1 cellular context compared by ENCODE assay signal in the genomic region with DNA sequence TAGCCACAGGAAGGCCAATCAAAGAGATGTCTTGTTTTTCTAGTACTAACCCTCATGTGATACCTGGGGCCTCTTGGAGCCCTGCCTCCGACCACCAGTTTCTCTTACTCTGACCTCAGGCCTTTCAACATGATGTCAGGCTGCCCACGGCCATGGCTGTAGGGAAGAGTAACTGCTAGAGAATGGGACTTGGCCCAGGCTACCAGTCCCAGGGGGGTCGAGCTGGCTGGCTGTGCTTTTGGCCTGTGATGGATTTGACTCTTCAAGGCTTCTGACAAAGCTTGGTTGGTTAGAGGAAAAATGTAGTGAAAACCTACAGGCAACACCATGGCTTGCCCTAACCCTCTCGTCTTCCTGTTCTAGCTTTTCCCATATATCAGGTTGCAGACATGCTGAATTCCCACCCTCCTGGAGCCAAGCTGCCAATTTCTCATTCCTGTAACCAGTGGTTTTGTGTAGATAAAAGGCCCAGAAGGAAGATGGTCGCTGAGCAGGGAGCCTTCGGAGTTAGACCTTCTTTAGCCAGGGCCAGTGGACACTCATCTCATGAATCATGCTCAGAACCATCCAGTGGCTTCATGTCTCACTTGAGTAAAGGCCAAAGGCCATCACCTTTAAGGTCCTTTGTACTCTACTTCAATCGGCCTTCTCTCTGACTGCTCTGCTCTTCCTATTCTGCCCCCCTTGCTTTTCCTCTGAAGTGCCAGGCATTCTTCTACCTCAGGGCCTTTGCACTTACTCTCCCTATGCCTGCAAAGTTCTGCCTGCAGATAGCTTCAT.
TF ChIP-seq lines count a peak whose summit lies in the region.

No MANE protein-coding gene starts in this region.

TF ChIP-seq in HepG2, 621 proteins besides CTCF, POLR2A, EP300 and RAD21:
- TF ChIP-seq TGIF2 (CRISPR knock-in tag; IDR thresholded peaks at IDR 0.05) (no peak), ZFP36 (IDR thresholded peaks at IDR 0.05; ENCODE audit: borderline replicate concordance, low read depth, low read length, partially characterized antibody) (no peak), SMAD9 (CRISPR knock-in tag; IDR thresholded peaks at IDR 0.05) (no peak), ZNF124 (CRISPR knock-in tag; IDR thresholded peaks at IDR 0.05) (no peak), ZSCAN31 (CRISPR knock-in tag; IDR thresholded peaks at IDR 0.05; ENCODE audit: low read depth) (no peak), NR2F1 (CRISPR knock-in tag; IDR thresholded peaks at IDR 0.05) (peak in 1 of 2 experiments; percentile 87; a peak in 2 of 4 replicates), NR2F6 (IDR thresholded peaks at IDR 0.05) (peak; percentile 63), NR2F6 (CRISPR knock-in tag; IDR thresholded peaks at IDR 0.05) (peak; percentile 38; the same call in 1 of the 2 replicates), REXO4 (CRISPR knock-in tag; IDR thresholded peaks at IDR 0.05; ENCODE audit: borderline replicate concordance) (no peak), DPF2 (CRISPR knock-in tag; IDR thresholded peaks at IDR 0.05; ENCODE audit: borderline replicate concordance, low read depth) (no peak), ZBTB21 (CRISPR knock-in tag; IDR thresholded peaks at IDR 0.05) (no peak), SMYD3 (CRISPR knock-in tag; IDR thresholded peaks at IDR 0.05) (no peak), JDP2 (CRISPR knock-in tag; IDR thresholded peaks at IDR 0.05; ENCODE audit: borderline replicate concordance) (no peak), KAT7 (CRISPR knock-in tag; IDR thresholded peaks at IDR 0.05; ENCODE audit: borderline replicate concordance) (no peak), MBNL3 (CRISPR knock-in tag; conservative IDR thresholded peaks at IDR 0.05) (no peak), FOSL2 (CRISPR knock-in tag; IDR thresholded peaks at IDR 0.05) (peak; percentile 43), NR2F2 (IDR thresholded peaks at IDR 0.05; ENCODE audit: borderline replicate concordance, low read depth) (peak; percentile 52; the same call in 1 of the 2 replicates), ZMYM3 (CRISPR knock-in tag; IDR thresholded peaks at IDR 0.05) (peak; percentile 59; the same call in 1 of the 2 replicates), ZMYM2 (CRISPR knock-in tag; IDR thresholded peaks at IDR 0.05) (0 out of 2 replicates have a peak, but pooled peaks have one; percentile 24), MAFF (IDR thresholded peaks at IDR 0.05; ENCODE audit: low read depth, low read length) (no peak), ZNF768 (CRISPR knock-in tag; IDR thresholded peaks at IDR 0.05) (no peak), TEAD3 (CRISPR knock-in tag; optimal IDR thresholded peaks at IDR 0.05; ENCODE audit: borderline replicate concordance) (peak; percentile 24), KDM1A (CRISPR knock-in tag; IDR thresholded peaks at IDR 0.05) (peak; percentile 62; the same call in 1 of the 2 replicates), REPIN1 (CRISPR knock-in tag; IDR thresholded peaks at IDR 0.05; ENCODE audit: borderline replicate concordance, low read depth) (no peak)
- TF ChIP-seq, protein P1, sequence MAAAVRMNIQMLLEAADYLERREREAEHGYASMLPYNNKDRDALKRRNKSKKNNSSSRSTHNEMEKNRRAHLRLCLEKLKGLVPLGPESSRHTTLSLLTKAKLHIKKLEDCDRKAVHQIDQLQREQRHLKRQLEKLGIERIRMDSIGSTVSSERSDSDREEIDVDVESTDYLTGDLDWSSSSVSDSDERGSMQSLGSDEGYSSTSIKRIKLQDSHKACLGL (CRISPR knock-in tag; IDR thresholded peaks at IDR 0.05): no peak
- TF ChIP-seq, protein P2, sequence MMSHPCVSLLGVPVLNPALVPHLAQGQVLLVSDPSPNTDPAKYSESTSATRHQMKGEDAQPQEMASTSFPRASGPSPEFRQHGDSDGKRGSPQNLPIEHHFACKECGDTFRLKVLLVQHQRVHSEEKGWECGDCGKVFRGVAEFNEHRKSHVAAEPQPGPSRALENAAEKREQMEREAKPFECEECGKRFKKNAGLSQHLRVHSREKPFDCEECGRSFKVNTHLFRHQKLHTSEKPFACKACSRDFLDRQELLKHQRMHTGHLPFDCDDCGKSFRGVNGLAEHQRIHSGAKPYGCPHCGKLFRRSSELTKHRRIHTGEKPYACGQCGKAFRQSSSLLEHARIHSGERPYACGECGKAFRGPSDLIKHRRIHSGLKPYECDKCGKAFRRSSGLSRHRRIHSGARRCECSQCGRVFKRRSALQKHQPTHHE (CRISPR knock-in tag; IDR thresholded peaks at IDR 0.05; ENCODE audit: borderline replicate concordance): no peak
- TF ChIP-seq, protein P3, sequence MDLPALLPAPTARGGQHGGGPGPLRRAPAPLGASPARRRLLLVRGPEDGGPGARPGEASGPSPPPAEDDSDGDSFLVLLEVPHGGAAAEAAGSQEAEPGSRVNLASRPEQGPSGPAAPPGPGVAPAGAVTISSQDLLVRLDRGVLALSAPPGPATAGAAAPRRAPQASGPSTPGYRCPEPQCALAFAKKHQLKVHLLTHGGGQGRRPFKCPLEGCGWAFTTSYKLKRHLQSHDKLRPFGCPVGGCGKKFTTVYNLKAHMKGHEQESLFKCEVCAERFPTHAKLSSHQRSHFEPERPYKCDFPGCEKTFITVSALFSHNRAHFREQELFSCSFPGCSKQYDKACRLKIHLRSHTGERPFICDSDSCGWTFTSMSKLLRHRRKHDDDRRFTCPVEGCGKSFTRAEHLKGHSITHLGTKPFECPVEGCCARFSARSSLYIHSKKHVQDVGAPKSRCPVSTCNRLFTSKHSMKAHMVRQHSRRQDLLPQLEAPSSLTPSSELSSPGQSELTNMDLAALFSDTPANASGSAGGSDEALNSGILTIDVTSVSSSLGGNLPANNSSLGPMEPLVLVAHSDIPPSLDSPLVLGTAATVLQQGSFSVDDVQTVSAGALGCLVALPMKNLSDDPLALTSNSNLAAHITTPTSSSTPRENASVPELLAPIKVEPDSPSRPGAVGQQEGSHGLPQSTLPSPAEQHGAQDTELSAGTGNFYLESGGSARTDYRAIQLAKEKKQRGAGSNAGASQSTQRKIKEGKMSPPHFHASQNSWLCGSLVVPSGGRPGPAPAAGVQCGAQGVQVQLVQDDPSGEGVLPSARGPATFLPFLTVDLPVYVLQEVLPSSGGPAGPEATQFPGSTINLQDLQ (CRISPR knock-in tag; IDR thresholded peaks at IDR 0.05): no peak
- TF ChIP-seq, protein P4, sequence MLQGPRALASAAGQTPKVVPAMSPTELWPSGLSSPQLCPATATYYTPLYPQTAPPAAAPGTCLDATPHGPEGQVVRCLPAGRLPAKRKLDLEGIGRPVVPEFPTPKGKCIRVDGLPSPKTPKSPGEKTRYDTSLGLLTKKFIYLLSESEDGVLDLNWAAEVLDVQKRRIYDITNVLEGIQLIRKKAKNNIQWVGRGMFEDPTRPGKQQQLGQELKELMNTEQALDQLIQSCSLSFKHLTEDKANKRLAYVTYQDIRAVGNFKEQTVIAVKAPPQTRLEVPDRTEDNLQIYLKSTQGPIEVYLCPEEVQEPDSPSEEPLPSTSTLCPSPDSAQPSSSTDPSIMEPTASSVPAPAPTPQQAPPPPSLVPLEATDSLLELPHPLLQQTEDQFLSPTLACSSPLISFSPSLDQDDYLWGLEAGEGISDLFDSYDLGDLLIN (CRISPR knock-in tag; IDR thresholded peaks at IDR 0.05; ENCODE audit: borderline replicate concordance): no peak
- TF ChIP-seq, protein P5, sequence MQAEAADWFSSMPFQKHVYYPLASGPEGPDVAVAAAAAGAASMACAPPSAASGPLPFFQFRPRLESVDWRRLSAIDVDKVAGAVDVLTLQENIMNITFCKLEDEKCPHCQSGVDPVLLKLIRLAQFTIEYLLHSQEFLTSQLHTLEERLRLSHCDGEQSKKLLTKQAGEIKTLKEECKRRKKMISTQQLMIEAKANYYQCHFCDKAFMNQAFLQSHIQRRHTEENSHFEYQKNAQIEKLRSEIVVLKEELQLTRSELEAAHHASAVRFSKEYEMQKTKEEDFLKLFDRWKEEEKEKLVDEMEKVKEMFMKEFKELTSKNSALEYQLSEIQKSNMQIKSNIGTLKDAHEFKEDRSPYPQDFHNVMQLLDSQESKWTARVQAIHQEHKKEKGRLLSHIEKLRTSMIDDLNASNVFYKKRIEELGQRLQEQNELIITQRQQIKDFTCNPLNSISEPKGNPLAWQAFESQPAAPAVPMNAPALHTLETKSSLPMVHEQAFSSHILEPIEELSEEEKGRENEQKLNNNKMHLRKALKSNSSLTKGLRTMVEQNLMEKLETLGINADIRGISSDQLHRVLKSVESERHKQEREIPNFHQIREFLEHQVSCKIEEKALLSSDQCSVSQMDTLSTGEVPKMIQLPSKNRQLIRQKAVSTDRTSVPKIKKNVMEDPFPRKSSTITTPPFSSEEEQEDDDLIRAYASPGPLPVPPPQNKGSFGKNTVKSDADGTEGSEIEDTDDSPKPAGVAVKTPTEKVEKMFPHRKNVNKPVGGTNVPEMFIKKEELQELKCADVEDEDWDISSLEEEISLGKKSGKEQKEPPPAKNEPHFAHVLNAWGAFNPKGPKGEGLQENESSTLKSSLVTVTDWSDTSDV (CRISPR knock-in tag; IDR thresholded peaks at IDR 0.05): no peak
- TF ChIP-seq, protein P6, sequence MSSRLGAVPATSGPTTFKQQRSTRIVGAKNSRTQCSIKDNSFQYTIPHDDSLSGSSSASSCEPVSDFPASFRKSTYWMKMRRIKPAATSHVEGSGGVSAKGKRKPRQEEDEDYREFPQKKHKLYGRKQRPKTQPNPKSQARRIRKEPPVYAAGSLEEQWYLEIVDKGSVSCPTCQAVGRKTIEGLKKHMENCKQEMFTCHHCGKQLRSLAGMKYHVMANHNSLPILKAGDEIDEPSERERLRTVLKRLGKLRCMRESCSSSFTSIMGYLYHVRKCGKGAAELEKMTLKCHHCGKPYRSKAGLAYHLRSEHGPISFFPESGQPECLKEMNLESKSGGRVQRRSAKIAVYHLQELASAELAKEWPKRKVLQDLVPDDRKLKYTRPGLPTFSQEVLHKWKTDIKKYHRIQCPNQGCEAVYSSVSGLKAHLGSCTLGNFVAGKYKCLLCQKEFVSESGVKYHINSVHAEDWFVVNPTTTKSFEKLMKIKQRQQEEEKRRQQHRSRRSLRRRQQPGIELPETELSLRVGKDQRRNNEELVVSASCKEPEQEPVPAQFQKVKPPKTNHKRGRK (CRISPR knock-in tag; IDR thresholded peaks at IDR 0.05): no peak
- TF ChIP-seq, protein P7, sequence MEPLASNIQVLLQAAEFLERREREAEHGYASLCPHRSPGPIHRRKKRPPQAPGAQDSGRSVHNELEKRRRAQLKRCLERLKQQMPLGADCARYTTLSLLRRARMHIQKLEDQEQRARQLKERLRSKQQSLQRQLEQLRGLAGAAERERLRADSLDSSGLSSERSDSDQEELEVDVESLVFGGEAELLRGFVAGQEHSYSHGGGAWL (CRISPR knock-in tag; IDR thresholded peaks at IDR 0.05): no peak
- TF ChIP-seq, protein P8, sequence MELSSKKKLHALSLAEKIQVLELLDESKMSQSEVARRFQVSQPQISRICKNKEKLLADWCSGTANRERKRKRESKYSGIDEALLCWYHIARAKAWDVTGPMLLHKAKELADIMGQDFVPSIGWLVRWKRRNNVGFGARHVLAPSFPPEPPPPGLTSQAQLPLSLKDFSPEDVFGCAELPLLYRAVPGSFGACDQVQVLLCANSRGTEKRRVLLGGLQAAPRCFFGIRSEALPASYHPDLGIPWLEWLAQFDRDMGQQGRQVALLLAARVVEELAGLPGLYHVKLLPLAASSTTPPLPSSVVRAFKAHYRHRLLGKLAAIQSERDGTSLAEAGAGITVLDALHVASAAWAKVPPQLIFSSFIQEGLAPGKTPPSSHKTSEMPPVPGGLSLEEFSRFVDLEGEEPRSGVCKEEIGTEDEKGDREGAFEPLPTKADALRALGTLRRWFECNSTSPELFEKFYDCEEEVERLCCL (CRISPR knock-in tag; IDR thresholded peaks at IDR 0.05; ENCODE audit: borderline replicate concordance): no peak
- TF ChIP-seq, protein P9, sequence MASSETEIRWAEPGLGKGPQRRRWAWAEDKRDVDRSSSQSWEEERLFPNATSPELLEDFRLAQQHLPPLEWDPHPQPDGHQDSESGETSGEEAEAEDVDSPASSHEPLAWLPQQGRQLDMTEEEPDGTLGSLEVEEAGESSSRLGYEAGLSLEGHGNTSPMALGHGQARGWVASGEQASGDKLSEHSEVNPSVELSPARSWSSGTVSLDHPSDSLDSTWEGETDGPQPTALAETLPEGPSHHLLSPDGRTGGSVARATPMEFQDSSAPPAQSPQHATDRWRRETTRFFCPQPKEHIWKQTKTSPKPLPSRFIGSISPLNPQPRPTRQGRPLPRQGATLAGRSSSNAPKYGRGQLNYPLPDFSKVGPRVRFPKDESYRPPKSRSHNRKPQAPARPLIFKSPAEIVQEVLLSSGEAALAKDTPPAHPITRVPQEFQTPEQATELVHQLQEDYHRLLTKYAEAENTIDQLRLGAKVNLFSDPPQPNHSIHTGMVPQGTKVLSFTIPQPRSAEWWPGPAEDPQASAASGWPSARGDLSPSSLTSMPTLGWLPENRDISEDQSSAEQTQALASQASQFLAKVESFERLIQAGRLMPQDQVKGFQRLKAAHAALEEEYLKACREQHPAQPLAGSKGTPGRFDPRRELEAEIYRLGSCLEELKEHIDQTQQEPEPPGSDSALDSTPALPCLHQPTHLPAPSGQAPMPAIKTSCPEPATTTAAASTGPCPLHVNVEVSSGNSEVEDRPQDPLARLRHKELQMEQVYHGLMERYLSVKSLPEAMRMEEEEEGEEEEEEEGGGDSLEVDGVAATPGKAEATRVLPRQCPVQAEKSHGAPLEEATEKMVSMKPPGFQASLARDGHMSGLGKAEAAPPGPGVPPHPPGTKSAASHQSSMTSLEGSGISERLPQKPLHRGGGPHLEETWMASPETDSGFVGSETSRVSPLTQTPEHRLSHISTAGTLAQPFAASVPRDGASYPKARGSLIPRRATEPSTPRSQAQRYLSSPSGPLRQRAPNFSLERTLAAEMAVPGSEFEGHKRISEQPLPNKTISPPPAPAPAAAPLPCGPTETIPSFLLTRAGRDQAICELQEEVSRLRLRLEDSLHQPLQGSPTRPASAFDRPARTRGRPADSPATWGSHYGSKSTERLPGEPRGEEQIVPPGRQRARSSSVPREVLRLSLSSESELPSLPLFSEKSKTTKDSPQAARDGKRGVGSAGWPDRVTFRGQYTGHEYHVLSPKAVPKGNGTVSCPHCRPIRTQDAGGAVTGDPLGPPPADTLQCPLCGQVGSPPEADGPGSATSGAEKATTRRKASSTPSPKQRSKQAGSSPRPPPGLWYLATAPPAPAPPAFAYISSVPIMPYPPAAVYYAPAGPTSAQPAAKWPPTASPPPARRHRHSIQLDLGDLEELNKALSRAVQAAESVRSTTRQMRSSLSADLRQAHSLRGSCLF (CRISPR knock-in tag; IDR thresholded peaks at IDR 0.05; ENCODE audit: borderline replicate concordance): no peak
